In the genomic region with DNA sequence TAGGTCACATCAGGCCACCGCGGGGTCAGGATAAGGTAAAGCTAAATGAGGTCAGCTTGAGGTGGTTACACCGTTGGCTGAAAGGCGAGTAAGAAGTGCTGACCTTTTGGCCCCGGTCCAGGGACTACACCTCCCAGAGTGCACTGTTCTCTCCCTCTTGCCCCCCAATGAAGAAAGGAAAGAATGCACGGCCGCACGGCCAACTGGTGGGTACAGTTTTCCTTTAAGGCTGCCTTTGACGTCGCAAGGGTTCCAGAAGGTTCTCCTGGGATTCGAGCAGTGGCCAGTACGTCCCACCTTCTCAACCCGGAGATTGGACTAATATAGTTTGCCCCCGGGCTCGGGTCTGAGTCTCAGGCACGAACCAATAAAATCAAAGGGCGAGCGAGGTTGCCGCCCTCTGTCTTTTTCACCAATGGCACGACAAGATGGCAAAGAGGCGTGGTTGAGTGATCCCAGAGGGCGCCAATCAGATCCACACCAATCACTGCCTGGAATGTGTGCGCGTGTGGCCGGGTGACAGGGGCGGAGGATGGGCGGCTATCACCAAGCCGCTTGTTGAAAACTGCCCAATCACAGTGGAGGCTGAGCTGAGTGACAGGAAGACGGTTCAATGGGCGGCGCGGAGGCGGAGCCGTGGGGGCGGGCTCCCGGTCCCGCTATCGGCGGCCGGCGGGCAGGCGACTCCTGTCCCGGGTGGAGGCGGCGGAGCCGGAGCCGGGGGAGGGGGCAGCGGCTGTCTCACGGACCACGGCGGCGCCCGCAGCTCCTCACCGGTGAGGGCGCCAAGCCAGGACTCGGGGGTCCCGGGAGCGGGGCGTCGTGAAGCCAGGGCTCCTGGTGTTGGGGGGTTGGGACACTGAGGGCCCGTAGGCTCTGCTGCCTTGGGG, we compare ENCODE assay signal across 1 cellular context.
TF ChIP-seq lines count a peak whose summit lies in the region.

A gene (plus strand): TSS at position 690 of the 890 bp plus-strand sequence. CDS start 886 bp downstream, outside the sequence.

TF ChIP-seq in HepG2, 621 proteins besides CTCF, POLR2A, EP300 and RAD21 (continued from another document and continues in another):
- TF ChIP-seq, protein P1, sequence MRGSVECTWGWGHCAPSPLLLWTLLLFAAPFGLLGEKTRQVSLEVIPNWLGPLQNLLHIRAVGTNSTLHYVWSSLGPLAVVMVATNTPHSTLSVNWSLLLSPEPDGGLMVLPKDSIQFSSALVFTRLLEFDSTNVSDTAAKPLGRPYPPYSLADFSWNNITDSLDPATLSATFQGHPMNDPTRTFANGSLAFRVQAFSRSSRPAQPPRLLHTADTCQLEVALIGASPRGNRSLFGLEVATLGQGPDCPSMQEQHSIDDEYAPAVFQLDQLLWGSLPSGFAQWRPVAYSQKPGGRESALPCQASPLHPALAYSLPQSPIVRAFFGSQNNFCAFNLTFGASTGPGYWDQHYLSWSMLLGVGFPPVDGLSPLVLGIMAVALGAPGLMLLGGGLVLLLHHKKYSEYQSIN (CRISPR knock-in tag; IDR thresholded peaks at IDR 0.05; ENCODE audit: borderline replicate concordance): no peak
- TF ChIP-seq ZFP36L2 (CRISPR knock-in tag; IDR thresholded peaks at IDR 0.05) (no peak), CHD4 (IDR thresholded peaks at IDR 0.05; ENCODE audit: borderline replicate concordance, low read length) (no peak), SUZ12 (IDR thresholded peaks at IDR 0.05; ENCODE audit: low read depth, low read length) (no peak), CREB1 (IDR thresholded peaks at IDR 0.05) (peak; percentile 89), CREB1 (CRISPR knock-in tag; IDR thresholded peaks at IDR 0.05) (peak; percentile 89), HOXA3 (CRISPR knock-in tag; IDR thresholded peaks at IDR 0.05) (peak; percentile 52; the same call in 1 of the 2 replicates), NONO (IDR thresholded peaks at IDR 0.05) (no peak), NONO (CRISPR knock-in tag; conservative IDR thresholded peaks at IDR 0.05) (0 out of 2 replicates have a peak, but pooled peaks have one; percentile 41), ISL2 (CRISPR knock-in tag; IDR thresholded peaks at IDR 0.05) (no peak), NR2F1 (CRISPR knock-in tag; IDR thresholded peaks at IDR 0.05) (peak; percentile 50 to 60), ETV6 (CRISPR knock-in tag; conservative IDR thresholded peaks at IDR 0.05) (no peak; the same call in 1 of the 2 replicates), GATAD1 (CRISPR knock-in tag; IDR thresholded peaks at IDR 0.05) (0 out of 2 replicates have a peak, but pooled peaks have one; percentile 21)
- TF ChIP-seq, protein P2, sequence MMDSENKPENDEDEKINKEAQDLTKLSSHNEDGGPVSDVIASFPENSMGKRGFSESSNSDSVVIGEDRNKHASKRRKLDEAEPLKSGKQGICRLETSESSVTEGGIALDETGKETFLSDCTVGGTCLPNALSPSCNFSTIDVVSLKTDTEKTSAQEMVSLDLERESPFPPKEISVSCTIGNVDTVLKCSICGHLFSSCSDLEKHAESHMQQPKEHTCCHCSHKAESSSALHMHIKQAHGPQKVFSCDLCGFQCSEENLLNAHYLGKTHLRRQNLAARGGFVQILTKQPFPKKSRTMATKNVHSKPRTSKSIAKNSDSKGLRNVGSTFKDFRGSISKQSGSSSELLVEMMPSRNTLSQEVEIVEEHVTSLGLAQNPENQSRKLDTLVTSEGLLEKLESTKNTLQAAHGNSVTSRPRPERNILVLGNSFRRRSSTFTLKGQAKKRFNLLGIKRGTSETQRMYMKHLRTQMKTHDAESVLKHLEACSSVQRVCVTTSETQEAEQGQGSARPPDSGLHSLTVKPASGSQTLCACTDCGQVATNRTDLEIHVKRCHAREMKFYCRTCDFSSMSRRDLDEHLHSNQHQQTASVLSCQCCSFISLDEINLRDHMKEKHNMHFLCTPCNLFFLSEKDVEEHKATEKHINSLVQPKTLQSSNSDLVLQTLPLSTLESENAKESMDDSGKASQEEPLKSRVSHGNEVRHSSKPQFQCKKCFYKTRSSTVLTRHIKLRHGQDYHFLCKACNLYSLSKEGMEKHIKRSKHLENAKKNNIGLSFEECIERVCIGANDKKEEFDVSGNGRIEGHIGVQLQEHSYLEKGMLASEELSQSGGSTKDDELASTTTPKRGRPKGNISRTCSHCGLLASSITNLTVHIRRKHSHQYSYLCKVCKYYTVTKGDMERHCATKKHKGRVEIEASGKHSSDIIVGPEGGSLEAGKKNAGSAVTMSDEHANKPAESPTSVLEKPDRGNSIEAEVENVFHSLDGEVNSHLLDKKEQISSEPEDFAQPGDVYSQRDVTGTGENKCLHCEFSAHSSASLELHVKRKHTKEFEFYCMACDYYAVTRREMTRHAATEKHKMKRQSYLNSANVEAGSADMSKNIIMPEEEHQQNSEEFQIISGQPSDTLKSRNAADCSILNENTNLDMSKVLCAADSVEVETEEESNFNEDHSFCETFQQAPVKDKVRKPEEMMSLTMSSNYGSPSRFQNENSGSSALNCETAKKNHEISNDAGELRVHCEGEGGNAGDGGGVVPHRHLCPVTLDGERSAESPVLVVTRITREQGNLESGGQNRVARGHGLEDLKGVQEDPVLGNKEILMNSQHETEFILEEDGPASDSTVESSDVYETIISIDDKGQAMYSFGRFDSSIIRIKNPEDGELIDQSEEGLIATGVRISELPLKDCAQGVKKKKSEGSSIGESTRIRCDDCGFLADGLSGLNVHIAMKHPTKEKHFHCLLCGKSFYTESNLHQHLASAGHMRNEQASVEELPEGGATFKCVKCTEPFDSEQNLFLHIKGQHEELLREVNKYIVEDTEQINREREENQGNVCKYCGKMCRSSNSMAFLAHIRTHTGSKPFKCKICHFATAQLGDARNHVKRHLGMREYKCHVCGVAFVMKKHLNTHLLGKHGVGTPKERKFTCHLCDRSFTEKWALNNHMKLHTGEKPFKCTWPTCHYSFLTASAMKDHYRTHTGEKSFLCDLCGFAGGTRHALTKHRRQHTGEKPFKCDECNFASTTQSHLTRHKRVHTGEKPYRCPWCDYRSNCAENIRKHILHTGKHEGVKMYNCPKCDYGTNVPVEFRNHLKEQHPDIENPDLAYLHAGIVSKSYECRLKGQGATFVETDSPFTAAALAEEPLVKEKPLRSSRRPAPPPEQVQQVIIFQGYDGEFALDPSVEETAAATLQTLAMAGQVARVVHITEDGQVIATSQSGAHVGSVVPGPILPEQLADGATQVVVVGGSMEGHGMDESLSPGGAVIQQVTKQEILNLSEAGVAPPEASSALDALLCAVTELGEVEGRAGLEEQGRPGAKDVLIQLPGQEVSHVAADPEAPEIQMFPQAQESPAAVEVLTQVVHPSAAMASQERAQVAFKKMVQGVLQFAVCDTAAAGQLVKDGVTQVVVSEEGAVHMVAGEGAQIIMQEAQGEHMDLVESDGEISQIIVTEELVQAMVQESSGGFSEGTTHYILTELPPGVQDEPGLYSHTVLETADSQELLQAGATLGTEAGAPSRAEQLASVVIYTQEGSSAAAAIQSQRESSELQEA (CRISPR knock-in tag; IDR thresholded peaks at IDR 0.05; ENCODE audit: not compliant biosample characterization): no peak
- TF ChIP-seq, protein P3, sequence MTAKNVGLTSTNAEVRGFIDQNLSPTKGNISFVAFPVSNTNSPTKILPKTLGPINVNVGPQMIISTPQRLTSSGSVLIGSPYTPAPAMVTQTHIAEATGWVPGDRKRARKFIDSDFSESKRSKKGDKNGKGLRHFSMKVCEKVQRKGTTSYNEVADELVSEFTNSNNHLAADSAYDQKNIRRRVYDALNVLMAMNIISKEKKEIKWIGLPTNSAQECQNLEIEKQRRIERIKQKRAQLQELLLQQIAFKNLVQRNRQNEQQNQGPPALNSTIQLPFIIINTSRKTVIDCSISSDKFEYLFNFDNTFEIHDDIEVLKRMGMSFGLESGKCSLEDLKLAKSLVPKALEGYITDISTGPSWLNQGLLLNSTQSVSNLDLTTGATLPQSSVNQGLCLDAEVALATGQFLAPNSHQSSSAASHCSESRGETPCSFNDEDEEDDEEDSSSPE (CRISPR knock-in tag; IDR thresholded peaks at IDR 0.05): peak; percentile 82
- TF ChIP-seq, protein P4, sequence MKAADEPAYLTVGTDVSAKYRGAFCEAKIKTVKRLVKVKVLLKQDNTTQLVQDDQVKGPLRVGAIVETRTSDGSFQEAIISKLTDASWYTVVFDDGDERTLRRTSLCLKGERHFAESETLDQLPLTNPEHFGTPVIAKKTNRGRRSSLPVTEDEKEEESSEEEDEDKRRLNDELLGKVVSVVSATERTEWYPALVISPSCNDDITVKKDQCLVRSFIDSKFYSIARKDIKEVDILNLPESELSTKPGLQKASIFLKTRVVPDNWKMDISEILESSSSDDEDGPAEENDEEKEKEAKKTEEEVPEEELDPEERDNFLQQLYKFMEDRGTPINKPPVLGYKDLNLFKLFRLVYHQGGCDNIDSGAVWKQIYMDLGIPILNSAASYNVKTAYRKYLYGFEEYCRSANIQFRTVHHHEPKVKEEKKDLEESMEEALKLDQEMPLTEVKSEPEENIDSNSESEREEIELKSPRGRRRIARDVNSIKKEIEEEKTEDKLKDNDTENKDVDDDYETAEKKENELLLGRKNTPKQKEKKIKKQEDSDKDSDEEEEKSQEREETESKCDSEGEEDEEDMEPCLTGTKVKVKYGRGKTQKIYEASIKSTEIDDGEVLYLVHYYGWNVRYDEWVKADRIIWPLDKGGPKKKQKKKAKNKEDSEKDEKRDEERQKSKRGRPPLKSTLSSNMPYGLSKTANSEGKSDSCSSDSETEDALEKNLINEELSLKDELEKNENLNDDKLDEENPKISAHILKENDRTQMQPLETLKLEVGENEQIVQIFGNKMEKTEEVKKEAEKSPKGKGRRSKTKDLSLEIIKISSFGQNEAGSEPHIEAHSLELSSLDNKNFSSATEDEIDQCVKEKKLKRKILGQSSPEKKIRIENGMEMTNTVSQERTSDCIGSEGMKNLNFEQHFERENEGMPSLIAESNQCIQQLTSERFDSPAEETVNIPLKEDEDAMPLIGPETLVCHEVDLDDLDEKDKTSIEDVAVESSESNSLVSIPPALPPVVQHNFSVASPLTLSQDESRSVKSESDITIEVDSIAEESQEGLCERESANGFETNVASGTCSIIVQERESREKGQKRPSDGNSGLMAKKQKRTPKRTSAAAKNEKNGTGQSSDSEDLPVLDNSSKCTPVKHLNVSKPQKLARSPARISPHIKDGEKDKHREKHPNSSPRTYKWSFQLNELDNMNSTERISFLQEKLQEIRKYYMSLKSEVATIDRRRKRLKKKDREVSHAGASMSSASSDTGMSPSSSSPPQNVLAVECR (CRISPR knock-in tag; IDR thresholded peaks at IDR 0.05; ENCODE audit: borderline replicate concordance): no peak; the same call in 1 of the 2 replicates
- TF ChIP-seq, protein P5, sequence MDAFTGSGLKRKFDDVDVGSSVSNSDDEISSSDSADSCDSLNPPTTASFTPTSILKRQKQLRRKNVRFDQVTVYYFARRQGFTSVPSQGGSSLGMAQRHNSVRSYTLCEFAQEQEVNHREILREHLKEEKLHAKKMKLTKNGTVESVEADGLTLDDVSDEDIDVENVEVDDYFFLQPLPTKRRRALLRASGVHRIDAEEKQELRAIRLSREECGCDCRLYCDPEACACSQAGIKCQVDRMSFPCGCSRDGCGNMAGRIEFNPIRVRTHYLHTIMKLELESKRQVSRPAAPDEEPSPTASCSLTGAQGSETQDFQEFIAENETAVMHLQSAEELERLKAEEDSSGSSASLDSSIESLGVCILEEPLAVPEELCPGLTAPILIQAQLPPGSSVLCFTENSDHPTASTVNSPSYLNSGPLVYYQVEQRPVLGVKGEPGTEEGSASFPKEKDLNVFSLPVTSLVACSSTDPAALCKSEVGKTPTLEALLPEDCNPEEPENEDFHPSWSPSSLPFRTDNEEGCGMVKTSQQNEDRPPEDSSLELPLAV (CRISPR knock-in tag; conservative IDR thresholded peaks at IDR 0.05; ENCODE audit: low read depth): no peak
- TF ChIP-seq, protein P6, sequence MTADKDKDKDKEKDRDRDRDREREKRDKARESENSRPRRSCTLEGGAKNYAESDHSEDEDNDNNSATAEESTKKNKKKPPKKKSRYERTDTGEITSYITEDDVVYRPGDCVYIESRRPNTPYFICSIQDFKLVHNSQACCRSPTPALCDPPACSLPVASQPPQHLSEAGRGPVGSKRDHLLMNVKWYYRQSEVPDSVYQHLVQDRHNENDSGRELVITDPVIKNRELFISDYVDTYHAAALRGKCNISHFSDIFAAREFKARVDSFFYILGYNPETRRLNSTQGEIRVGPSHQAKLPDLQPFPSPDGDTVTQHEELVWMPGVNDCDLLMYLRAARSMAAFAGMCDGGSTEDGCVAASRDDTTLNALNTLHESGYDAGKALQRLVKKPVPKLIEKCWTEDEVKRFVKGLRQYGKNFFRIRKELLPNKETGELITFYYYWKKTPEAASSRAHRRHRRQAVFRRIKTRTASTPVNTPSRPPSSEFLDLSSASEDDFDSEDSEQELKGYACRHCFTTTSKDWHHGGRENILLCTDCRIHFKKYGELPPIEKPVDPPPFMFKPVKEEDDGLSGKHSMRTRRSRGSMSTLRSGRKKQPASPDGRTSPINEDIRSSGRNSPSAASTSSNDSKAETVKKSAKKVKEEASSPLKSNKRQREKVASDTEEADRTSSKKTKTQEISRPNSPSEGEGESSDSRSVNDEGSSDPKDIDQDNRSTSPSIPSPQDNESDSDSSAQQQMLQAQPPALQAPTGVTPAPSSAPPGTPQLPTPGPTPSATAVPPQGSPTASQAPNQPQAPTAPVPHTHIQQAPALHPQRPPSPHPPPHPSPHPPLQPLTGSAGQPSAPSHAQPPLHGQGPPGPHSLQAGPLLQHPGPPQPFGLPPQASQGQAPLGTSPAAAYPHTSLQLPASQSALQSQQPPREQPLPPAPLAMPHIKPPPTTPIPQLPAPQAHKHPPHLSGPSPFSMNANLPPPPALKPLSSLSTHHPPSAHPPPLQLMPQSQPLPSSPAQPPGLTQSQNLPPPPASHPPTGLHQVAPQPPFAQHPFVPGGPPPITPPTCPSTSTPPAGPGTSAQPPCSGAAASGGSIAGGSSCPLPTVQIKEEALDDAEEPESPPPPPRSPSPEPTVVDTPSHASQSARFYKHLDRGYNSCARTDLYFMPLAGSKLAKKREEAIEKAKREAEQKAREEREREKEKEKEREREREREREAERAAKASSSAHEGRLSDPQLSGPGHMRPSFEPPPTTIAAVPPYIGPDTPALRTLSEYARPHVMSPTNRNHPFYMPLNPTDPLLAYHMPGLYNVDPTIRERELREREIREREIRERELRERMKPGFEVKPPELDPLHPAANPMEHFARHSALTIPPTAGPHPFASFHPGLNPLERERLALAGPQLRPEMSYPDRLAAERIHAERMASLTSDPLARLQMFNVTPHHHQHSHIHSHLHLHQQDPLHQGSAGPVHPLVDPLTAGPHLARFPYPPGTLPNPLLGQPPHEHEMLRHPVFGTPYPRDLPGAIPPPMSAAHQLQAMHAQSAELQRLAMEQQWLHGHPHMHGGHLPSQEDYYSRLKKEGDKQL (CRISPR knock-in tag; IDR thresholded peaks at IDR 0.05; ENCODE audit: low read depth): no peak
- TF ChIP-seq, protein P7, sequence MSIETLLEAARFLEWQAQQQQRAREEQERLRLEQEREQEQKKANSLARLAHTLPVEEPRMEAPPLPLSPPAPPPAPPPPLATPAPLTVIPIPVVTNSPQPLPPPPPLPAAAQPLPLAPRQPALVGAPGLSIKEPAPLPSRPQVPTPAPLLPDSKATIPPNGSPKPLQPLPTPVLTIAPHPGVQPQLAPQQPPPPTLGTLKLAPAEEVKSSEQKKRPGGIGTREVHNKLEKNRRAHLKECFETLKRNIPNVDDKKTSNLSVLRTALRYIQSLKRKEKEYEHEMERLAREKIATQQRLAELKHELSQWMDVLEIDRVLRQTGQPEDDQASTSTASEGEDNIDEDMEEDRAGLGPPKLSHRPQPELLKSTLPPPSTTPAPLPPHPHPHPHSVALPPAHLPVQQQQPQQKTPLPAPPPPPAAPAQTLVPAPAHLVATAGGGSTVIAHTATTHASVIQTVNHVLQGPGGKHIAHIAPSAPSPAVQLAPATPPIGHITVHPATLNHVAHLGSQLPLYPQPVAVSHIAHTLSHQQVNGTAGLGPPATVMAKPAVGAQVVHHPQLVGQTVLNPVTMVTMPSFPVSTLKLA (IDR thresholded peaks at IDR 0.05): peak; percentile 67
- TF ChIP-seq, protein P8, sequence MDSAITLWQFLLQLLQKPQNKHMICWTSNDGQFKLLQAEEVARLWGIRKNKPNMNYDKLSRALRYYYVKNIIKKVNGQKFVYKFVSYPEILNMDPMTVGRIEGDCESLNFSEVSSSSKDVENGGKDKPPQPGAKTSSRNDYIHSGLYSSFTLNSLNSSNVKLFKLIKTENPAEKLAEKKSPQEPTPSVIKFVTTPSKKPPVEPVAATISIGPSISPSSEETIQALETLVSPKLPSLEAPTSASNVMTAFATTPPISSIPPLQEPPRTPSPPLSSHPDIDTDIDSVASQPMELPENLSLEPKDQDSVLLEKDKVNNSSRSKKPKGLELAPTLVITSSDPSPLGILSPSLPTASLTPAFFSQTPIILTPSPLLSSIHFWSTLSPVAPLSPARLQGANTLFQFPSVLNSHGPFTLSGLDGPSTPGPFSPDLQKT (CRISPR knock-in tag; IDR thresholded peaks at IDR 0.05; ENCODE audit: borderline replicate concordance): no peak
